ENCODE assay signal across 8 cellular contexts in genomic region chr3:161409069-161409468, GRCh38. TPM values are rescaled to one million over a fixed set of nuclear protein-coding genes. Genes with fewer than 3 reads are reported as not detected.
DNase-seq lines count a peak whose midpoint lies in the region; ATAC-seq and TF ChIP-seq lines count a peak whose summit lies in the region.

No MANE protein-coding gene starts in this region.

- no peaks in the 10 kb centered on the region for H3K27me3 ChIP-seq in Panc1 (ENCODE audit: control insufficient read depth, insufficient read depth, low read length)

- intact Hi-C loops in Panc1 (cut with micrococcal nuclease; ENCODE audit: unreplicated experiment): loop anchor here (1.0 kb wide), 1 partner anchor 136 kb away; no protein-coding TSS in a partner anchor

- TF ChIP-seq CTCF in AG04449 (IDR thresholded peaks at IDR 0.05; ENCODE audit: insufficient read depth, low read length, missing control alignments) (peak; percentile 39), GM12872 (IDR thresholded peaks at IDR 0.05; ENCODE audit: insufficient read depth, low read depth, low read length) (peak; percentile 53; the same call in 2 of the 3 replicates), Panc1 (IDR thresholded peaks at IDR 0.05) (peak; percentile 72; the same call in 1 of the 2 replicates), chondrocyte (IDR thresholded peaks at IDR 0.05) (peak; percentile 89), mesothelial cell of epicardium (IDR thresholded peaks at IDR 0.05; ENCODE audit: unreplicated experiment) (peak; percentile 63)

- POLR2A ChIA-PET in AG04449 (lab: Yijun Ruan, JAX) (no interaction called here), Panc1 (lab: Charles Lee) (no interaction called here)

- H3K27ac Mint-ChIP-seq in chondrocyte (ENCODE audit: unreplicated experiment): no peak overlapping the region
- no peak overlapping the region for H3K27ac Mint-ChIP-seq in mesothelial cell of epicardium

- H3K36me3 Mint-ChIP-seq in chondrocyte (ENCODE audit: low read depth) (no peaks in the 10 kb centered on the region), mesothelial cell of epicardium (no peaks in the 10 kb centered on the region)

- H3K4me3 ChIP-seq in AG04449 (ENCODE audit: low read depth, low read length) (no peak overlapping the region), Panc1 (ENCODE audit: low read depth in 2 of 2, low read length in 2 of 2) (no peak overlapping the region)

- in situ Hi-C loops in Panc1 (cut with HindIII; ENCODE audit: low pct_unique_long_range_greater_than_20kb, low sequenced_read_pairs): no loop called here

- H3K4me1 ChIP-seq in Panc1 (ENCODE audit: control insufficient read depth, insufficient read depth, low read length): peaks cover 17% of the 10 kb centered on the region; the same call in 1 of the 2 replicates

- no peaks in the 10 kb centered on the region for H3K36me3 ChIP-seq in Panc1 (ENCODE audit: control insufficient read depth, insufficient read depth, low read length)

- H3K4me3 Mint-ChIP-seq in chondrocyte (ENCODE audit: unreplicated experiment) (no peak overlapping the region), mesothelial cell of epicardium (no peak overlapping the region)

- no TSS peak for BruUV-seq in Panc1 (replicated peaks; lab: Mats Ljungman, UMichigan)

- no peaks in the 10 kb centered on the region for H3K9me3 ChIP-seq in Panc1 (ENCODE audit: control insufficient read depth, insufficient read depth, low read depth, low read length)

- DNase-seq in AG04449 (ENCODE audit: low read depth, low spot score) (no peak), KG1 (lab: John Stamatoyannopoulos, UW) (peak; percentile 24), Panc1 (ENCODE audit: low read depth, low spot score) (no peak), chondrocyte (ENCODE audit: low spot score) (no peak), mesothelial cell of epicardium (ENCODE audit: low spot score in 2 of 2, unreplicated experiment in 2 of 2) (no peak)

- no peaks in the 10 kb centered on the region for H3K27me3 Mint-ChIP-seq in chondrocyte (ENCODE audit: low read depth)
- H3K27me3 Mint-ChIP-seq in mesothelial cell of epicardium (ENCODE audit: low read depth): no peaks in the 10 kb centered on the region

- H3K9me3 Mint-ChIP-seq in chondrocyte (ENCODE audit: low read depth): peaks cover 5% of the 10 kb centered on the region
- no peaks in the 10 kb centered on the region for H3K9me3 Mint-ChIP-seq in mesothelial cell of epicardium

- CTCF ChIA-PET in AG04449 (lab: Yijun Ruan, JAX) (interaction anchor here (0.8 to 4.1 kb wide), 5 partner anchors 11 to 137 kb away, joined by 3 to 15 read pairs (median 3); no protein-coding TSS in a partner anchor), Panc1 (lab: Charles Lee) (no interaction called here)

- peak overlapping the region; percentile 36; the same call in 1 of the 2 replicates for H3K27ac ChIP-seq in Panc1 (ENCODE audit: low read length)

- H3K4me1 Mint-ChIP-seq in chondrocyte (ENCODE audit: low read depth) (peaks cover 33% of the 10 kb centered on the region), mesothelial cell of epicardium (peaks cover 6% of the 10 kb centered on the region)

- ATAC-seq in Panc1 (no peak), GM19463 (IDR thresholded peaks at IDR 0.05; ENCODE audit: unreplicated experiment) (no peak), HG02798 (IDR thresholded peaks at IDR 0.05; ENCODE audit: poor library complexity, unreplicated experiment) (no peak)

RNA-seq across cellular contexts. Expression of gene SPTSSB, which starts 37.8 kb away (rescaled TPM):
- 3.7 TPM for total RNA-seq in Panc1 (2021; ENCODE audit: unreplicated experiment)
- polyA plus RNA-seq in Panc1 (2012; ENCODE audit: insufficient read length): 3.1 TPM
- total RNA-seq in chondrocyte: not detected in 3 replicates
- total RNA-seq in mesothelial cell of epicardium: 0.68 to 1.7 TPM (median 0.74 TPM) in 3 replicates

Comparison
In these comparisons a context has a peak if more than half of its experiments do, and no peak if none do; other contexts are left out.
1. CTCF ChIP-seq: peak in every context shown above with its lines; median percentile 89 in chondrocyte; 72 in Panc1; 63 in mesothelial cell of epicardium; 53 in GM12872; 39 in AG04449.